ENCODE assay signal across 29 cellular contexts in the genomic region with DNA sequence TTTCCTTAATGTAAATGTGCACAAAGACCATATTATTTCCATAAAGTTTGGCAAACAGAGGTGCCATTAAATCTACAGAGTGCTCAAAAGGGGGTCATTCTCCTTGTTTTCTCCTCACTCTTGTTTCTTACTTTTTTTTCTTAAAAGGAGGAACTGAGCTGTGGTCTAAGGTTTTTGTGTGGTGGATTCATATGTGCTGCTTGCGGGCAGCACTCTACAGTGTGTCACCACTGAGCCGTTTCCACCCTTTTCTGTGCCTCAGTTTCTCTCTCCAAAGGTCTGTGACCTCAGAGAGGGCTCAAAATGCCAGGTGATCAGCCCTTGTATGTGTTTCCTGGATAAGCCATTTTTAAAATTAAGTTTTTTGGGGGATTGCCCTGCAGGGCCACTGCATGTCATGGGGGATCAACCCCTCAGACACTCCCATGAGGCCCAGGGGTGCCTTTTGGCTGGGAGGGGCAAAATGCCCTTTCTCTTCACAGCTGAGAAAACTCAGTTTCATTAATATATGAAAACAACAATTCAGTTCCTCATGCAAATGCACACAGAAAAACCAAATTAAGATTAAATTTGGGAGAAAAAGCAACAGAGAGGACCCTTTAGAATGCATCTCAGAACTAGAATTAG.
"Had no signal": no experiment of that assay in that cellular context is flagged by ENCODE, and none has a peak within 500 bp of the region (broad histone marks: within the 10 kb centered on the region; RNA-seq: fewer than 3 reads in every experiment).

No MANE protein-coding gene starts in this region.

- H3K4me3 Mint-ChIP-seq: activated B cell treated with CpG ODN at 0.5 μM for 24 hours; activated CD8-positive, alpha-beta T cell treated with anti-CD3 and anti-CD28 coated beads for 36 hours; activated naive CD4-positive, alpha-beta T cell treated with anti-CD3 and anti-CD28 coated beads, Interleukin-2, amount 10 ng/mL, durations not matched to agents 7 days and 5 days; activated naive CD8-positive, alpha-beta T cell treated with anti-CD3 and anti-CD28 coated beads, Interleukin-2, amount 10 ng/mL, durations not matched to agents 7 days and 5 days; activated T-cell treated with anti-CD3 and anti-CD28 coated beads, Interleukin-2, amount 50 U/mL, for 24 hours; activated T-cell treated with anti-CD3 and anti-CD28 coated beads, Interleukin-2, amount 50 U/mL, for 72 hours; brain; T-helper 17 cell; T-helper 2 cell treated with Interferon-gamma antibody and Interleukin-4, amounts not matched to agents 5 μg/mL and 100 μg/mL, for 36 hours had no signal

- H3K9me3 Mint-ChIP-seq: activated naive CD4-positive, alpha-beta T cell treated with anti-CD3 and anti-CD28 coated beads, Interleukin-2, amount 50 U/mL, for 72 hours had no signal

- H3K4me1 Mint-ChIP-seq: activated naive CD4-positive, alpha-beta T cell treated with anti-CD3 and anti-CD28 coated beads, Interleukin-2, amount 10 ng/mL, durations not matched to agents 7 days and 5 days; activated naive CD8-positive, alpha-beta T cell treated with anti-CD3 and anti-CD28 coated beads, Interleukin-2, amount 10 ng/mL, durations not matched to agents 7 days and 5 days; brain; T-helper 17 cell had no signal

- H3K27ac Mint-ChIP-seq: activated B cell treated with CpG ODN at 0.5 μM for 24 hours; activated CD8-positive, alpha-beta T cell treated with anti-CD3 and anti-CD28 coated beads for 36 hours; activated naive CD4-positive, alpha-beta T cell treated with anti-CD3 and anti-CD28 coated beads, Interleukin-2, amount 10 ng/mL, durations not matched to agents 7 days and 5 days; activated naive CD4-positive, alpha-beta T cell treated with anti-CD3 and anti-CD28 coated beads, Interleukin-2, amount 50 U/mL, for 72 hours; activated naive CD8-positive, alpha-beta T cell treated with anti-CD3 and anti-CD28 coated beads, Interleukin-2, amount 10 ng/mL, durations not matched to agents 7 days and 5 days; activated T-cell treated with anti-CD3 and anti-CD28 coated beads, Interleukin-2, amount 50 U/mL, for 24 hours; activated T-cell treated with anti-CD3 and anti-CD28 coated beads, Interleukin-2, amount 50 U/mL, for 72 hours; brain; T-helper 17 cell; T-helper 2 cell treated with Interferon-gamma antibody and Interleukin-4, amounts not matched to agents 5 μg/mL and 100 μg/mL, for 36 hours had no signal

- H3K36me3 Mint-ChIP-seq: activated naive CD4-positive, alpha-beta T cell treated with anti-CD3 and anti-CD28 coated beads, Interleukin-2, amount 10 ng/mL, durations not matched to agents 7 days and 5 days; activated naive CD4-positive, alpha-beta T cell treated with anti-CD3 and anti-CD28 coated beads, Interleukin-2, amount 50 U/mL, for 72 hours; activated naive CD8-positive, alpha-beta T cell treated with anti-CD3 and anti-CD28 coated beads, Interleukin-2, amount 10 ng/mL, durations not matched to agents 7 days and 5 days; brain had no signal

- DNase-seq: activated B cell treated with CpG ODN at 0.5 μM for 24 hours; activated CD4-positive, alpha-beta T cell treated with anti-CD3 and anti-CD28 coated beads for 48 hours; activated CD4-positive, alpha-beta T cell treated with anti-CD3 and anti-CD28 coated beads, Interleukin-2, amount 50 U/mL, for 1 hour; activated CD4-positive, alpha-beta T cell treated with anti-CD3 and anti-CD28 coated beads, Interleukin-2, amount 50 U/mL, for 48 hours; activated CD8-positive, alpha-beta memory T cell treated with anti-CD3 and anti-CD28 coated beads for 24 hours; activated CD8-positive, alpha-beta memory T cell treated with anti-CD3 and anti-CD28 coated beads, Interleukin-2, amount 50 U/mL, for 4 hours; activated CD8-positive, alpha-beta T cell treated with anti-CD3 and anti-CD28 coated beads for 36 hours; activated gamma-delta T cell; activated naive CD4-positive, alpha-beta T cell; activated naive CD4-positive, alpha-beta T cell treated with anti-CD3 and anti-CD28 coated beads, Interleukin-2, amount 10 ng/mL, durations not matched to agents 7 days and 5 days; activated naive CD8-positive, alpha-beta T cell treated with anti-CD3 and anti-CD28 coated beads, Interleukin-2, amount 10 ng/mL, durations not matched to agents 7 days and 5 days; activated T-cell treated with anti-CD3 and anti-CD28 coated beads for 4 hours; activated T-cell treated with anti-CD3 and anti-CD28 coated beads, Interleukin-2, amount 50 U/mL, for 24 hours; activated T-cell treated with anti-CD3 and anti-CD28 coated beads, Interleukin-2, amount 50 U/mL, for 72 hours; central memory CD4-positive, alpha-beta T cell; cerebellar nuclear complex; colonic mucosa; effector CD8-positive, alpha-beta T cell; esophagus squamous epithelium; foreskin melanocyte; heart right ventricle; T-helper 17 cell; T1000; WERI-Rb-1 had no signal

- ATAC-seq: activated CD4-positive, CD25-positive, alpha-beta regulatory T cell treated with anti-CD3 and anti-CD28 coated beads, Interleukin-2, amount 50 U/mL, for 24 hours; activated CD8-positive, alpha-beta T cell treated with anti-CD3 and anti-CD28 coated beads for 36 hours; activated naive CD4-positive, alpha-beta T cell treated with anti-CD3 and anti-CD28 coated beads, Interleukin-2, amount 50 U/mL, for 72 hours; activated T-cell treated with anti-CD3 and anti-CD28 coated beads, Interleukin-2, amount 50 U/mL, for 72 hours; gastroesophageal sphincter; heart right ventricle; T-helper 17 cell had no signal
